25 cellular contexts compared by ENCODE assay signal in genomic region chr2:120761164-120761861, GRCh38. TPM values are rescaled to one million over a fixed set of nuclear protein-coding genes. Genes with fewer than 3 reads are reported as not detected.
DNase-seq lines count a peak whose midpoint lies in the region; ATAC-seq and TF ChIP-seq lines count a peak whose summit lies in the region.
"Had no signal": no experiment of that assay in that cellular context is flagged by ENCODE, and none has a peak within 500 bp of the region (broad histone marks: within the 10 kb centered on the region; RNA-seq: fewer than 3 reads in every experiment).

No MANE protein-coding gene starts in this region.

- TF ChIP-seq EP300 in sigmoid colon (IDR thresholded peaks at IDR 0.05) = no peak

- peaks cover 81% of the 10 kb centered on the region for H3K4me1 Mint-ChIP-seq in WTC11

- no peaks in the 10 kb centered on the region for H3K36me3 ChIP-seq in lower lobe of right lung
- no peaks in the 10 kb centered on the region for H3K36me3 ChIP-seq in sigmoid colon
- no peaks in the 10 kb centered on the region for H3K36me3 ChIP-seq in hepatocyte (replicated peaks; ENCODE audit: insufficient read depth, low read depth)
- H3K36me3 ChIP-seq: ascending aorta, esophagus muscularis mucosa, stomach, upper lobe of left lung had no signal

- H3K4me3 ChIP-seq in lower lobe of right lung (no peak overlapping the region), sigmoid colon (no peak overlapping the region), hepatocyte (no peak overlapping the region)
- H3K4me3 ChIP-seq: ascending aorta, esophagus muscularis mucosa, stomach, upper lobe of left lung had no signal

- no peaks in the 10 kb centered on the region for H4K20me1 ChIP-seq in hepatocyte (ENCODE audit: insufficient read depth, poor library complexity, severe bottlenecking)

- ATAC-seq in WTC11 (no peak), lower lobe of right lung (no peak)
- ATAC-seq: CD8-positive, alpha-beta T cell; HCT116 had no signal

- intact Hi-C loops in lower lobe of right lung (cut with DNase I) (no loop called here), sigmoid colon (cut with DNase I) (no loop called here)

- TF ChIP-seq POLR2A in sigmoid colon (IDR thresholded peaks at IDR 0.05) = no peak

- H3K27ac ChIP-seq in lower lobe of right lung = no peak overlapping the region
- no peak overlapping the region for H3K27ac ChIP-seq in sigmoid colon
- no peak overlapping the region for H3K27ac ChIP-seq in hepatocyte
- H3K27ac ChIP-seq: ascending aorta, stomach, upper lobe of left lung had no signal

- H3K4me1 ChIP-seq in lower lobe of right lung (peaks cover 10% of the 10 kb centered on the region), sigmoid colon (peaks cover 0 to 54% (median 46%) of the 10 kb centered on the region in 4 donors), hepatocyte (ENCODE audit: insufficient read depth) (peaks cover 52% of the 10 kb centered on the region)

- POLR2A ChIA-PET in WTC11 (lab: Charles Lee) = no interaction called here

- CTCF ChIA-PET in WTC11 (lab: Charles Lee) = no interaction called here

- H3K36me3 Mint-ChIP-seq in WTC11 = no peaks in the 10 kb centered on the region
- H3K36me3 Mint-ChIP-seq: CD8-positive, alpha-beta T cell had no signal

- no peaks in the 10 kb centered on the region for H3K9me3 Mint-ChIP-seq in WTC11

- H3K27ac Mint-ChIP-seq in WTC11 = peak overlapping the region; percentile 11
- H3K27ac Mint-ChIP-seq: CD8-positive, alpha-beta T cell had no signal

- peak; percentile 52 for DNase-seq in activated effector memory CD4-positive, alpha-beta T cell treated with anti-CD3 and anti-CD28 coated beads, Interleukin-2, amount 50 U/mL, for 16 hours
- no peak for DNase-seq in activated effector memory CD4-positive, alpha-beta T cell treated with Interleukin-2 at 50 U/mL for 16 hours
- peak; percentile 12 for DNase-seq in WTC11 (ENCODE audit: low spot score)
- peak; percentile 21 for DNase-seq in lower lobe of right lung
- peak; percentile 58 for DNase-seq in sigmoid colon
- DNase-seq in putamen (ENCODE audit: low spot score) = no peak
- DNase-seq in hepatocyte (ENCODE audit: low spot score) = no peak
- DNase-seq in NK-92 treated with Interleukin-12 subunit alpha and Interleukin-12 subunit beta, amount 100 ng/mL, for 24 hours (lab: John Stamatoyannopoulos, UW) = no peak
- DNase-seq: activated naive CD4-positive, alpha-beta T cell treated with anti-CD3 and anti-CD28 coated beads, Interleukin-2, amount 50 U/mL, for 16 hours; activated T-cell treated with anti-CD3 and anti-CD28 coated beads, Interleukin-2, amount 50 U/mL, for 1 hour; AML-193; CD8-positive, alpha-beta T cell; effector memory CD4-positive, alpha-beta T cell; Karpas-422; NCI-H187; NCI-H748 treated with DMSO at 0.1 percent for 48 hours; OCI-M1; SHP77 treated with DMSO at 0.1 percent for 48 hours; stomach; SW 1271 had no signal

- H3K79me2 ChIP-seq in hepatocyte = peaks cover 47% of the 10 kb centered on the region

- H3K9me2 ChIP-seq in hepatocyte (replicated peaks; ENCODE audit: insufficient read depth) = no peaks in the 10 kb centered on the region

- H3K9me3 ChIP-seq in lower lobe of right lung = no peaks in the 10 kb centered on the region
- no peaks in the 10 kb centered on the region for H3K9me3 ChIP-seq in sigmoid colon
- no peaks in the 10 kb centered on the region for H3K9me3 ChIP-seq in hepatocyte (ENCODE audit: low read depth)
- H3K9me3 ChIP-seq: ascending aorta, esophagus muscularis mucosa, stomach, upper lobe of left lung had no signal

- no peak overlapping the region for H2AFZ ChIP-seq in hepatocyte

- no peak for TF ChIP-seq CTCF in WTC11 (IDR thresholded peaks at IDR 0.05)
- TF ChIP-seq CTCF in lower lobe of right lung (IDR thresholded peaks at IDR 0.05) = no peak
- no peak for TF ChIP-seq CTCF in sigmoid colon (IDR thresholded peaks at IDR 0.05)
- no peak for TF ChIP-seq CTCF in hepatocyte (IDR thresholded peaks at IDR 0.05; ENCODE audit: poor library complexity)

- 68 to 81% methylated on average over 8 of the region's 8 CpGs for WGBS in sigmoid colon, 2 donors
- WGBS in hepatocyte (ENCODE audit: low lambda C conversion rate, missing lambda C conversion rate) = 77% methylated on average over 8 of the region's 8 CpGs

- H3K4me3 Mint-ChIP-seq in WTC11 = no peak overlapping the region
- H3K4me3 Mint-ChIP-seq: CD8-positive, alpha-beta T cell had no signal

- H3K4me2 ChIP-seq in hepatocyte = no peak overlapping the region

- peaks cover 8% of the 10 kb centered on the region for H3K27me3 ChIP-seq in lower lobe of right lung (ENCODE audit: low read depth)
- H3K27me3 ChIP-seq in sigmoid colon = no peaks in the 10 kb centered on the region
- no peaks in the 10 kb centered on the region for H3K27me3 ChIP-seq in hepatocyte
- H3K27me3 ChIP-seq: ascending aorta, esophagus muscularis mucosa, stomach, upper lobe of left lung had no signal

- H3K27me3 Mint-ChIP-seq in WTC11 (ENCODE audit: low read depth) = no peaks in the 10 kb centered on the region

TF ChIP-seq in WTC11, 78 proteins besides CTCF, POLR2A, EP300 and RAD21 (continues in another document):
- TF ChIP-seq, protein P1, sequence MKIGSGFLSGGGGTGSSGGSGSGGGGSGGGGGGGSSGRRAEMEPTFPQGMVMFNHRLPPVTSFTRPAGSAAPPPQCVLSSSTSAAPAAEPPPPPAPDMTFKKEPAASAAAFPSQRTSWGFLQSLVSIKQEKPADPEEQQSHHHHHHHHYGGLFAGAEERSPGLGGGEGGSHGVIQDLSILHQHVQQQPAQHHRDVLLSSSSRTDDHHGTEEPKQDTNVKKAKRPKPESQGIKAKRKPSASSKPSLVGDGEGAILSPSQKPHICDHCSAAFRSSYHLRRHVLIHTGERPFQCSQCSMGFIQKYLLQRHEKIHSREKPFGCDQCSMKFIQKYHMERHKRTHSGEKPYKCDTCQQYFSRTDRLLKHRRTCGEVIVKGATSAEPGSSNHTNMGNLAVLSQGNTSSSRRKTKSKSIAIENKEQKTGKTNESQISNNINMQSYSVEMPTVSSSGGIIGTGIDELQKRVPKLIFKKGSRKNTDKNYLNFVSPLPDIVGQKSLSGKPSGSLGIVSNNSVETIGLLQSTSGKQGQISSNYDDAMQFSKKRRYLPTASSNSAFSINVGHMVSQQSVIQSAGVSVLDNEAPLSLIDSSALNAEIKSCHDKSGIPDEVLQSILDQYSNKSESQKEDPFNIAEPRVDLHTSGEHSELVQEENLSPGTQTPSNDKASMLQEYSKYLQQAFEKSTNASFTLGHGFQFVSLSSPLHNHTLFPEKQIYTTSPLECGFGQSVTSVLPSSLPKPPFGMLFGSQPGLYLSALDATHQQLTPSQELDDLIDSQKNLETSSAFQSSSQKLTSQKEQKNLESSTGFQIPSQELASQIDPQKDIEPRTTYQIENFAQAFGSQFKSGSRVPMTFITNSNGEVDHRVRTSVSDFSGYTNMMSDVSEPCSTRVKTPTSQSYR (CRISPR knock-in tag; IDR thresholded peaks at IDR 0.05) = no peak
- TF ChIP-seq, protein P2, sequence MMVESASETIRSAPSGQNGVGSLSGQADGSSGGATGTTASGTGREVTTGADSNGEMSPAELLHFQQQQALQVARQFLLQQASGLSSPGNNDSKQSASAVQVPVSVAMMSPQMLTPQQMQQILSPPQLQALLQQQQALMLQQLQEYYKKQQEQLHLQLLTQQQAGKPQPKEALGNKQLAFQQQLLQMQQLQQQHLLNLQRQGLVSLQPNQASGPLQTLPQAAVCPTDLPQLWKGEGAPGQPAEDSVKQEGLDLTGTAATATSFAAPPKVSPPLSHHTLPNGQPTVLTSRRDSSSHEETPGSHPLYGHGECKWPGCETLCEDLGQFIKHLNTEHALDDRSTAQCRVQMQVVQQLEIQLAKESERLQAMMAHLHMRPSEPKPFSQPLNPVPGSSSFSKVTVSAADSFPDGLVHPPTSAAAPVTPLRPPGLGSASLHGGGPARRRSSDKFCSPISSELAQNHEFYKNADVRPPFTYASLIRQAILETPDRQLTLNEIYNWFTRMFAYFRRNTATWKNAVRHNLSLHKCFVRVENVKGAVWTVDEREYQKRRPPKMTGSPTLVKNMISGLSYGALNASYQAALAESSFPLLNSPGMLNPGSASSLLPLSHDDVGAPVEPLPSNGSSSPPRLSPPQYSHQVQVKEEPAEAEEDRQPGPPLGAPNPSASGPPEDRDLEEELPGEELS (CRISPR knock-in tag; IDR thresholded peaks at IDR 0.05) = no peak
- TF ChIP-seq CREM (CRISPR knock-in tag; IDR thresholded peaks at IDR 0.05) (no peak), SOX15 (CRISPR knock-in tag; IDR thresholded peaks at IDR 0.05) (no peak), PRRX2 (CRISPR knock-in tag; IDR thresholded peaks at IDR 0.05) (no peak)
- TF ChIP-seq, protein P3, sequence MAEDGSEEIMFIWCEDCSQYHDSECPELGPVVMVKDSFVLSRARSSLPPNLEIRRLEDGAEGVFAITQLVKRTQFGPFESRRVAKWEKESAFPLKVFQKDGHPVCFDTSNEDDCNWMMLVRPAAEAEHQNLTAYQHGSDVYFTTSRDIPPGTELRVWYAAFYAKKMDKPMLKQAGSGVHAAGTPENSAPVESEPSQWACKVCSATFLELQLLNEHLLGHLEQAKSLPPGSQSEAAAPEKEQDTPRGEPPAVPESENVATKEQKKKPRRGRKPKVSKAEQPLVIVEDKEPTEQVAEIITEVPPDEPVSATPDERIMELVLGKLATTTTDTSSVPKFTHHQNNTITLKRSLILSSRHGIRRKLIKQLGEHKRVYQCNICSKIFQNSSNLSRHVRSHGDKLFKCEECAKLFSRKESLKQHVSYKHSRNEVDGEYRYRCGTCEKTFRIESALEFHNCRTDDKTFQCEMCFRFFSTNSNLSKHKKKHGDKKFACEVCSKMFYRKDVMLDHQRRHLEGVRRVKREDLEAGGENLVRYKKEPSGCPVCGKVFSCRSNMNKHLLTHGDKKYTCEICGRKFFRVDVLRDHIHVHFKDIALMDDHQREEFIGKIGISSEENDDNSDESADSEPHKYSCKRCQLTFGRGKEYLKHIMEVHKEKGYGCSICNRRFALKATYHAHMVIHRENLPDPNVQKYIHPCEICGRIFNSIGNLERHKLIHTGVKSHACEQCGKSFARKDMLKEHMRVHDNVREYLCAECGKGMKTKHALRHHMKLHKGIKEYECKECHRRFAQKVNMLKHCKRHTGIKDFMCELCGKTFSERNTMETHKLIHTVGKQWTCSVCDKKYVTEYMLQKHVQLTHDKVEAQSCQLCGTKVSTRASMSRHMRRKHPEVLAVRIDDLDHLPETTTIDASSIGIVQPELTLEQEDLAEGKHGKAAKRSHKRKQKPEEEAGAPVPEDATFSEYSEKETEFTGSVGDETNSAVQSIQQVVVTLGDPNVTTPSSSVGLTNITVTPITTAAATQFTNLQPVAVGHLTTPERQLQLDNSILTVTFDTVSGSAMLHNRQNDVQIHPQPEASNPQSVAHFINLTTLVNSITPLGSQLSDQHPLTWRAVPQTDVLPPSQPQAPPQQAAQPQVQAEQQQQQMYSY (CRISPR knock-in tag; IDR thresholded peaks at IDR 0.05) = no peak

RNA-seq across cellular contexts. Expression of gene GLI2, which starts 25.6 kb away (rescaled TPM):
- total RNA-seq in WTC11 (2021) (45.9 to 60.9 TPM (median 48.6 TPM) in 3 replicates), lower lobe of right lung (3.3 TPM), sigmoid colon (1 to 10 TPM; 2.1 to 6.4 (median 2.9) TPM), hepatocyte (3.8 and 5.8 TPM in 2 replicates)
- polyA plus RNA-seq in sigmoid colon (under 1 TPM; 0.23 to 0.76 (median 0.60) TPM), hepatocyte (5.3 and 6.2 TPM in 2 replicates)
- total RNA-seq: CD8-positive, alpha-beta T cell; pulmonary artery endothelial cell had no signal

Comparison
In these comparisons a context has a peak if more than half of its experiments do, and no peak if none do; other contexts are left out.
1. DNase-seq: peak in activated effector memory CD4-positive, alpha-beta T cell treated with anti-CD3 and anti-CD28 coated beads, Interleukin-2, amount 50 U/mL, for 16 hours (single experiment), WTC11 (single experiment), lower lobe of right lung (single experiment) and sigmoid colon (single experiment); none in activated effector memory CD4-positive, alpha-beta T cell treated with Interleukin-2 at 50 U/mL for 16 hours (single experiment), putamen (single experiment), hepatocyte (single experiment) and NK-92 treated with Interleukin-12 subunit alpha and Interleukin-12 subunit beta, amount 100 ng/mL, for 24 hours (single experiment).